9 cellular contexts compared by ENCODE assay signal in genomic region chr17:4852504-4853075, GRCh38. TPM values are rescaled to one million over a fixed set of nuclear protein-coding genes. Genes with fewer than 3 reads are reported as not detected.
A peak's percentile ranks its signal among the peaks of the same experiment; 100 is the strongest.
DNase-seq lines count a peak whose midpoint lies in the region; ATAC-seq lines count a peak whose summit lies in the region.
"Had no signal": no experiment of that assay in that cellular context is flagged by ENCODE, and none has a peak within 500 bp of the region (broad histone marks: within the 10 kb centered on the region; RNA-seq: fewer than 3 reads in every experiment).

No MANE protein-coding gene starts in this region.

- no peaks in the 10 kb centered on the region for H3K4me1 ChIP-seq in effector memory CD4-positive, alpha-beta T cell (ENCODE audit: control insufficient read depth, insufficient read depth, low read length, poor library complexity, severe bottlenecking)

- no peaks in the 10 kb centered on the region for H3K9me3 ChIP-seq in effector memory CD4-positive, alpha-beta T cell (ENCODE audit: control insufficient read depth, low read length)

- H3K4me1 Mint-ChIP-seq in activated CD4-positive, alpha-beta T cell treated with anti-CD3 and anti-CD28 coated beads, Interleukin-2, amount 10 ng/mL, durations not matched to agents 7 days and 5 days: peaks cover 16% of the 10 kb centered on the region
- peaks cover 40% of the 10 kb centered on the region for H3K4me1 Mint-ChIP-seq in stimulated activated naive CD8-positive, alpha-beta T cell treated with anti-CD3 and anti-CD28 coated beads, Interleukin-15, amount 100 ng/mL, for 72 hours

- peaks cover 6% of the 10 kb centered on the region for H3K9me3 Mint-ChIP-seq in activated CD4-positive, alpha-beta T cell treated with anti-CD3 and anti-CD28 coated beads, Interleukin-2, amount 10 ng/mL, durations not matched to agents 7 days and 5 days
- peaks cover 6 to 7% of the 10 kb centered on the region in 2 donors for H3K9me3 Mint-ChIP-seq in stimulated activated naive CD8-positive, alpha-beta T cell treated with anti-CD3 and anti-CD28 coated beads, Interleukin-15, amount 100 ng/mL, for 72 hours

- H3K4me3 ChIP-seq in effector memory CD4-positive, alpha-beta T cell (ENCODE audit: insufficient read depth, low read depth, low read length, poor library complexity, severe bottlenecking): no peak overlapping the region

- no peak overlapping the region for H3K27ac ChIP-seq in effector memory CD4-positive, alpha-beta T cell (ENCODE audit: insufficient read depth, low read length, poor library complexity, severe bottlenecking)

- peaks cover 10% of the 10 kb centered on the region for H3K36me3 ChIP-seq in effector memory CD4-positive, alpha-beta T cell (ENCODE audit: control insufficient read depth, insufficient read depth, low read length)

- H3K27ac Mint-ChIP-seq in activated CD4-positive, alpha-beta T cell treated with anti-CD3 and anti-CD28 coated beads, Interleukin-2, amount 10 ng/mL, durations not matched to agents 7 days and 5 days: peak overlapping the region; percentile 76
- peak overlapping the region in 1 of 2 donors; percentile 95 for H3K27ac Mint-ChIP-seq in stimulated activated naive CD8-positive, alpha-beta T cell treated with anti-CD3 and anti-CD28 coated beads, Interleukin-15, amount 100 ng/mL, for 72 hours

- H3K27me3 ChIP-seq in effector memory CD4-positive, alpha-beta T cell (replicated peaks; ENCODE audit: control insufficient read depth, insufficient read depth, low read length, poor library complexity, severe bottlenecking): no peaks in the 10 kb centered on the region

- H3K4me3 Mint-ChIP-seq in activated CD4-positive, alpha-beta T cell treated with anti-CD3 and anti-CD28 coated beads, Interleukin-2, amount 10 ng/mL, durations not matched to agents 7 days and 5 days: peak overlapping the region; percentile 6
- H3K4me3 Mint-ChIP-seq in stimulated activated naive CD8-positive, alpha-beta T cell treated with anti-CD3 and anti-CD28 coated beads, Interleukin-15, amount 100 ng/mL, for 72 hours: peak overlapping the region in 1 of 2 donors; percentile 51

- peak; percentile 50 for ATAC-seq in stimulated activated naive CD8-positive, alpha-beta T cell treated with anti-CD3 and anti-CD28 coated beads, Interleukin-15, amount 100 ng/mL, for 72 hours
- ATAC-seq in HG02870 (IDR thresholded peaks at IDR 0.05; ENCODE audit: unreplicated experiment) (no peak), HG02623 (IDR thresholded peaks at IDR 0.05; ENCODE audit: unreplicated experiment) (no peak), HG02981 (IDR thresholded peaks at IDR 0.05; ENCODE audit: unreplicated experiment) (no peak)

- no peak for DNase-seq in activated CD4-positive, alpha-beta T cell treated with anti-CD3 and anti-CD28 coated beads, Interleukin-2, amount 10 ng/mL, durations not matched to agents 7 days and 5 days
- DNase-seq in activated CD4-positive, alpha-beta T cell treated with anti-CD3 and anti-CD28 coated beads for 4 hours: no peak
- peak; percentile 17 for DNase-seq in SK-MEL-5 (ENCODE audit: low read depth, low spot score)
- peak in 2 of 3 donors; percentile 28 to 30 for DNase-seq in effector memory CD4-positive, alpha-beta T cell
- peak in 1 of 2 donors; percentile 17 for DNase-seq in stimulated activated naive CD8-positive, alpha-beta T cell treated with anti-CD3 and anti-CD28 coated beads, Interleukin-15, amount 100 ng/mL, for 72 hours
- DNase-seq: aorta had no signal

- peaks cover 39% of the 10 kb centered on the region for H3K36me3 Mint-ChIP-seq in activated CD4-positive, alpha-beta T cell treated with anti-CD3 and anti-CD28 coated beads, Interleukin-2, amount 10 ng/mL, durations not matched to agents 7 days and 5 days (ENCODE audit: low read depth)

- H3K27me3 Mint-ChIP-seq in activated CD4-positive, alpha-beta T cell treated with anti-CD3 and anti-CD28 coated beads, Interleukin-2, amount 10 ng/mL, durations not matched to agents 7 days and 5 days: no peaks in the 10 kb centered on the region
- H3K27me3 Mint-ChIP-seq in stimulated activated naive CD8-positive, alpha-beta T cell treated with anti-CD3 and anti-CD28 coated beads, Interleukin-15, amount 100 ng/mL, for 72 hours: peaks cover 6% of the 10 kb centered on the region

- in situ Hi-C loops in SK-MEL-5 (cut with HindIII; ENCODE audit: low pct_unique_long_range_greater_than_20kb, low sequenced_read_pairs): no loop called here

- POLR2A ChIA-PET in activated CD4-positive, alpha-beta T cell treated with anti-CD3 and anti-CD28 coated beads, Interleukin-2, amount 10 ng/mL, durations not matched to agents 7 days and 5 days (lab: Charles Lee): no interaction called here

- CTCF ChIA-PET in activated CD4-positive, alpha-beta T cell treated with anti-CD3 and anti-CD28 coated beads, Interleukin-2, amount 10 ng/mL, durations not matched to agents 7 days and 5 days (lab: Charles Lee): interaction anchor here (0.7 to 1.1 kb wide), 2 partner anchors 11 to 130 kb away, joined by 4 read pairs; no protein-coding TSS in a partner anchor

RNA-seq across cellular contexts. Expression of gene MINK1, which starts 19.4 kb away (rescaled TPM):
- 100 to 1,000 TPM; 112 to 133 TPM for total RNA-seq in activated CD4-positive, alpha-beta T cell treated with anti-CD3 and anti-CD28 coated beads, Interleukin-2, amount 10 ng/mL, durations not matched to agents 7 days and 5 days
- 18.7 and 19.5 TPM in 2 replicates for total RNA-seq in SK-MEL-5 (2014; rRNA removed; shearing (Covaris generic))
- polyA plus RNA-seq in SK-MEL-5 (2015; cell fraction: cytosol; rRNA removed): 43.4 and 54.6 TPM in 2 replicates
- 134 and 152 TPM in 2 replicates for polyA plus RNA-seq in SK-MEL-5 (2015; cell fraction: nucleus; rRNA removed)

RNA-seq across cellular contexts. Expression of gene PLD2, which starts 45.6 kb away (rescaled TPM):
- total RNA-seq in activated CD4-positive, alpha-beta T cell treated with anti-CD3 and anti-CD28 coated beads, Interleukin-2, amount 10 ng/mL, durations not matched to agents 7 days and 5 days: 10 to 100 TPM; 16.6 to 17.3 TPM
- total RNA-seq in SK-MEL-5 (2014; rRNA removed; shearing (Covaris generic)): 10.2 and 10.5 TPM in 2 replicates
- 11.5 and 16.9 TPM in 2 replicates for polyA plus RNA-seq in SK-MEL-5 (2015; cell fraction: cytosol; rRNA removed)
- 53.9 and 74.2 TPM in 2 replicates for polyA plus RNA-seq in SK-MEL-5 (2015; cell fraction: nucleus; rRNA removed)

RNA-seq across cellular contexts. Expression of gene C17orf107, which starts 46.7 kb away (rescaled TPM):
- under 1 TPM; 0.77 to 0.92 TPM for total RNA-seq in activated CD4-positive, alpha-beta T cell treated with anti-CD3 and anti-CD28 coated beads, Interleukin-2, amount 10 ng/mL, durations not matched to agents 7 days and 5 days
- total RNA-seq in SK-MEL-5 (2014; rRNA removed; shearing (Covaris generic)): not detected in 2 replicates
- polyA plus RNA-seq in SK-MEL-5 (2015; cell fraction: cytosol; rRNA removed): 0.05 TPM in 1 of 2 replicates, not detected in the other
- polyA plus RNA-seq in SK-MEL-5 (2015; cell fraction: nucleus; rRNA removed): not detected in 2 replicates

RNA-seq across cellular contexts. Expression of gene CHRNE, which starts 50.3 kb away (rescaled TPM):
- under 1 TPM; 0.25 to 0.42 TPM for total RNA-seq in activated CD4-positive, alpha-beta T cell treated with anti-CD3 and anti-CD28 coated beads, Interleukin-2, amount 10 ng/mL, durations not matched to agents 7 days and 5 days
- 0.11 TPM in 1 of 2 replicates, not detected in the other for total RNA-seq in SK-MEL-5 (2014; rRNA removed; shearing (Covaris generic))
- polyA plus RNA-seq in SK-MEL-5 (2015; cell fraction: cytosol; rRNA removed): not detected in 2 replicates
- 0.15 and 1.5 TPM in 2 replicates for polyA plus RNA-seq in SK-MEL-5 (2015; cell fraction: nucleus; rRNA removed)

Comparison
In these comparisons a context has a peak if more than half of its experiments do, and no peak if none do; other contexts are left out.
1. DNase-seq: peak in SK-MEL-5 (single experiment) and effector memory CD4-positive, alpha-beta T cell (2 of 3); none in activated CD4-positive, alpha-beta T cell treated with anti-CD3 and anti-CD28 coated beads, Interleukin-2, amount 10 ng/mL, durations not matched to agents 7 days and 5 days (single experiment) and activated CD4-positive, alpha-beta T cell treated with anti-CD3 and anti-CD28 coated beads for 4 hours (0 of 2).